Comparison of ENCODE assay signal across 11 cellular contexts in the genomic region with DNA sequence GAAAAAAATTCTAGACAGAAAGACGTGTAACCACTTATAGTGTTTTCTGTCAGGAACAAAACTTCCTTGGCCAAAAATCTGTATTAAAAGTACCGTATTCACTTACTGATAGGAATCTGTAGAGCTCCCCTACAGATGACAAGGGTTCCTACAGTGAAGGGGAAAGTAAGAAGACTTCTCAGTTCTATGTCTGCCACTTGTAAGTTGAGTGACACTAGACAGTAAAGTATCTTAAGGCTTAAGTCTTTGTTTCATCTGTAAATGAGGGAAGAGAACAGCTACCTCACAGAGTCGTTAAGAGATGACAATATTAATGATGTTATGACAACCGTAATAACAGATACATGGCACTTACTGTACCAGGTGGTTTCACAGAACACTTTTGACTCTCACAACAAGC. TPM values are rescaled to one million over a fixed set of nuclear protein-coding genes. Genes with fewer than 3 reads are reported as not detected.
DNase-seq lines count a peak whose midpoint lies in the region; ATAC-seq, FAIRE-seq and TF ChIP-seq lines count a peak whose summit lies in the region.
"Had no signal": no experiment of that assay in that cellular context is flagged by ENCODE, and none has a peak within 500 bp of the region (broad histone marks: within the 10 kb centered on the region; RNA-seq: fewer than 3 reads in every experiment).

No MANE protein-coding gene starts in this region.

- H2AFZ ChIP-seq in GM12878 (ENCODE audit: control insufficient read depth, low read depth, low read length) (no peak overlapping the region; the same call in 1 of the 2 replicates), H9 (ENCODE audit: low read length) (no peak overlapping the region)

- H3K23me2 ChIP-seq in H9 (ENCODE audit: insufficient read length, low read depth, low read length, poor library complexity, severe bottlenecking), result peaks cover 9% of the 10 kb centered on the region

- H3K4me3 Mint-ChIP-seq in H9, result no peak overlapping the region

- H3K4me3 ChIP-seq in BE2C (ENCODE audit: low read depth, low read length) (no peak overlapping the region), GM12878 (peak overlapping the region; percentile 39; the same call in 1 of the 2 replicates)
- H3K4me3 ChIP-seq: esophagus muscularis mucosa, prostate gland had no signal

- no peak overlapping the region for H4K91ac ChIP-seq in H9 (ENCODE audit: insufficient read length, low read depth, low read length)

- H4K5ac ChIP-seq in H9 (ENCODE audit: insufficient read length, low read depth, low read length), result no peak overlapping the region

- H3K4me1 ChIP-seq in BE2C (peaks cover 4% of the 10 kb centered on the region; the same call in 1 of the 2 replicates), GM12878 (ENCODE audit: control insufficient read depth, insufficient read depth, low read length) (peaks cover 13% of the 10 kb centered on the region), H9 (ENCODE audit: insufficient read depth, low read length) (no peaks in the 10 kb centered on the region)

- no peak overlapping the region for H3K18ac ChIP-seq in H9 (ENCODE audit: insufficient read length, low read depth, low read length)

- H3K56ac ChIP-seq in H9 (ENCODE audit: insufficient read length, low read depth, low read length), result no peak overlapping the region

- H3K4ac ChIP-seq in H9 (ENCODE audit: low read depth, low read length), result no peak overlapping the region

- H3K9ac ChIP-seq in GM12878 (ENCODE audit: control insufficient read depth, insufficient read depth, low read length) (peak overlapping the region; percentile 49; the same call in 1 of the 2 replicates), H9 (ENCODE audit: extremely low read depth, insufficient read length, low read length) (no peak overlapping the region)

- RAD21 ChIA-PET in GM12878 (lab: Charles Lee; ENCODE audit: unreplicated experiment), result interaction anchor here (0.6 to 5.9 kb wide), 33 partner anchors 9 to 431 kb away, joined by 3 to 70 read pairs (median 5); partner anchors contain the start of genes COPS4, LIN54 and PLAC8

- TF ChIP-seq CTCF in BE2C (IDR thresholded peaks at IDR 0.05; ENCODE audit: low read depth, low read length), result peak; percentile 2; the same call in 1 of the 2 replicates
- peak; percentile 8 to 35 (median 17); a peak in 2 of 6 replicates for TF ChIP-seq CTCF in GM12878 (IDR thresholded peaks at IDR 0.05 in 2 of 3, conservative IDR thresholded peaks at IDR 0.05 in 1 of 3; ENCODE audit: control insufficient read depth in 2 of 3, extremely low read depth in 1 of 3, insufficient read depth in 1 of 3, low read depth in 3 of 3, low read length in 3 of 3)
- no peak for TF ChIP-seq CTCF in H9 (conservative IDR thresholded peaks at IDR 0.05)

- no peak overlapping the region for H4K8ac ChIP-seq in H9 (replicated peaks; ENCODE audit: insufficient read length, low read depth, low read length)

- H2AK5ac ChIP-seq in H9 (ENCODE audit: insufficient read length, low read length), result no peak overlapping the region

- H3K36me3 Mint-ChIP-seq in H9 (ENCODE audit: insufficient read depth in 1 of 3, low read depth in 3 of 3), result peaks cover 0 to 8% (median 4%) of the 10 kb centered on the region in 3 experiments; a peak in 5 of 7 replicates

- 27% methylated on average over 4 of the region's 4 CpGs for WGBS in GM12878 (ENCODE audit: insufficient coverage, insufficient replicate concordance, low lambda C conversion rate, missing lambda C conversion rate)
- no CpG with 5 or more reads among the region's 4 CpGs for WGBS in H9 (ENCODE audit: extremely low coverage, insufficient read length, low lambda C conversion rate)

- H4K20me1 ChIP-seq in GM12878 (ENCODE audit: control insufficient read depth, insufficient read depth) (no peaks in the 10 kb centered on the region), H9 (ENCODE audit: control insufficient read depth, insufficient read depth, insufficient read length) (no peaks in the 10 kb centered on the region)

- H3K27me3 ChIP-seq in BE2C (no peaks in the 10 kb centered on the region), GM12878 (replicated peaks in 1 of 2; ENCODE audit: control insufficient read depth in 2 of 2, insufficient read depth in 2 of 2, low read length in 1 of 2) (no peaks in the 10 kb centered on the region), H9 (ENCODE audit: insufficient read depth, low read length) (no peaks in the 10 kb centered on the region; the same call in 1 of the 2 replicates)
- H3K27me3 ChIP-seq: esophagus muscularis mucosa had no signal

- in situ Hi-C loops in GM12878 (cut with MboI), result loop anchor here (5.0 kb wide), 1 partner anchor 389 kb away; the partner anchor contains the start of gene SEC31A
- in situ Hi-C loops in ACHN (cut with HindIII; ENCODE audit: low pct_ligation_motif_present, low pct_unique_long_range_greater_than_20kb, low sequenced_read_pairs), result no loop called here

- H3K14ac ChIP-seq in H9 (ENCODE audit: insufficient read depth, low read length), result no peak overlapping the region

- H3K79me1 ChIP-seq in H9 (ENCODE audit: insufficient read depth, low read depth, low read length, poor library complexity, severe bottlenecking), result no peaks in the 10 kb centered on the region

- peaks cover 16% of the 10 kb centered on the region for H3K27me3 Mint-ChIP-seq in H9 (ENCODE audit: low read depth)

- TF ChIP-seq EP300 in GM12878 (IDR thresholded peaks at IDR 0.05; ENCODE audit: borderline replicate concordance in 1 of 2, control insufficient read depth in 1 of 2, low read depth in 2 of 2, low read length in 2 of 2), result no peak

- no peak overlapping the region for H3K27ac Mint-ChIP-seq in H9
- H3K27ac Mint-ChIP-seq: activated CD8-positive, alpha-beta T cell treated with anti-CD3 and anti-CD28 coated beads, Interleukin-2, amount 10 ng/mL, durations not matched to agents 7 days and 5 days had no signal

- BruUV-seq in GM12878 (replicated peaks; lab: Mats Ljungman, UMichigan), result no TSS peak

- H2BK15ac ChIP-seq in H9 (ENCODE audit: low read depth, low read length), result no peak overlapping the region

- no peak overlapping the region for H2BK12ac ChIP-seq in H9 (ENCODE audit: insufficient read length, low read depth, low read length)

- SMC1A ChIA-PET in GM12878 (lab: Charles Lee; ENCODE audit: uncharacterized antibody, unreplicated experiment), result interaction anchor here (0.9 to 6.3 kb wide), 39 partner anchors 9 to 429 kb away, joined by 3 to 85 read pairs (median 5); partner anchors contain the start of genes COPS4 and THAP9

- no peak overlapping the region for H3K23ac ChIP-seq in H9 (ENCODE audit: insufficient read length, low read depth, low read length)

- no peak overlapping the region for H2BK5ac ChIP-seq in H9 (ENCODE audit: insufficient read length, low read length)

- no peak overlapping the region for H2BK120ac ChIP-seq in H9 (ENCODE audit: low read depth, low read length, poor library complexity, severe bottlenecking)

- intact Hi-C loops in GM12878 (cut with micrococcal nuclease; ENCODE audit: unreplicated experiment), result loop anchor here (5.0 to 10.0 kb wide), 4 partner anchors 176 to 817 kb away; partner anchors contain the start of genes HELQ, MRPS18C and THAP9

- H3K36me3 ChIP-seq in BE2C (peaks cover 7% of the 10 kb centered on the region), GM12878 (ENCODE audit: control insufficient read depth in 2 of 2, insufficient read depth in 2 of 2, low read length in 1 of 2) (peaks cover 2 to 4% of the 10 kb centered on the region in 2 experiments; a peak in 3 of 4 replicates)
- H3K36me3 ChIP-seq: prostate gland had no signal

- H3K27ac ChIP-seq in GM12878 (ENCODE audit: control insufficient read depth, insufficient read depth) (peak overlapping the region; percentile 68), H9 (ENCODE audit: insufficient read length, low read depth, low read length) (no peak overlapping the region)
- H3K27ac ChIP-seq: esophagus muscularis mucosa, prostate gland had no signal

- no peak overlapping the region for H3T11ph ChIP-seq in H9 (ENCODE audit: low read length)

- POLR2A ChIA-PET in GM12878 (lab: Charles Lee), result interaction anchor here (0.6 to 2.2 kb wide), 10 partner anchors 9 to 244 kb away, joined by 3 to 9 read pairs (median 3); no protein-coding TSS in a partner anchor

- CTCF ChIA-PET in GM12878 (lab: Yijun Ruan, JAX), result interaction anchor here (0.7 to 7.0 kb wide), 39 partner anchors 10 to 435 kb away, joined by 3 to 147 read pairs (median 7); partner anchors contain the start of genes COPS4, PLAC8 and THAP9

- H3K9me3 ChIP-seq in BE2C (no peaks in the 10 kb centered on the region), GM12878 (replicated peaks; ENCODE audit: control insufficient read depth, insufficient read depth, low read length) (no peaks in the 10 kb centered on the region), H9 (ENCODE audit: control insufficient read depth, low read depth, low read length) (no peaks in the 10 kb centered on the region)
- H3K9me3 ChIP-seq: esophagus muscularis mucosa, prostate gland had no signal

- 0 out of 2 replicates have a peak, but pooled peaks have one; percentile 13 for TF ChIP-seq RAD21 in GM12878 (IDR thresholded peaks at IDR 0.05; ENCODE audit: insufficient read depth, low read depth, low read length)

- no peak for TF ChIP-seq POLR2A in GM12892 (IDR thresholded peaks at IDR 0.05; ENCODE audit: low read depth, low read length)
- TF ChIP-seq POLR2A in GM12878 (IDR thresholded peaks at IDR 0.05; ENCODE audit: low read depth, low read length), result no peak

- H3K4me1 Mint-ChIP-seq in H9, result peaks cover 15 to 20% of the 10 kb centered on the region in 2 experiments

- H3K9me3 Mint-ChIP-seq in H9, result no peaks in the 10 kb centered on the region

- peak; percentile 64 for ATAC-seq in GM12878
- ATAC-seq: activated CD8-positive, alpha-beta T cell treated with anti-CD3 and anti-CD28 coated beads, Interleukin-2, amount 10 ng/mL, durations not matched to agents 7 days and 5 days had no signal

- DNase-seq in BE2C (no peak), GM12892 (ENCODE audit: insufficient read length) (no peak), NAMALWA (ENCODE audit: low spot score) (peak; percentile 47), GM12878 (ENCODE audit: low read depth, low spot score) (no peak), ecto neural progenitor cell (ENCODE audit: low spot score) (no peak), ACHN (no peak), retina (no peak), H9 (no peak)

- peak; percentile 83 for FAIRE-seq in GM12892 (lab: Jason Lieb, UNC)
- no peak for FAIRE-seq in GM12878 (lab: Jason Lieb, UNC)

- no peak overlapping the region for H2BK20ac ChIP-seq in H9 (ENCODE audit: low read depth, low read length, poor library complexity, severe bottlenecking)

- peak overlapping the region; percentile 90 for H3K4me2 ChIP-seq in GM12878 (ENCODE audit: control insufficient read depth, insufficient read depth)
- H3K4me2 ChIP-seq in H9 (ENCODE audit: insufficient read depth, insufficient read length, low read length), result no peak overlapping the region

- H3K79me2 ChIP-seq in GM12878 (ENCODE audit: control insufficient read depth, insufficient read depth, low read length), result peaks cover 38% of the 10 kb centered on the region
- no peaks in the 10 kb centered on the region for H3K79me2 ChIP-seq in H9 (ENCODE audit: insufficient read depth, low read length)

RNA-seq across cellular contexts. Expression of gene COQ2, which starts 3.3 kb away (rescaled TPM):
- 4.2 TPM for polyA plus RNA-seq in BE2C (2012; ENCODE audit: insufficient read depth, insufficient read length, low read depth)
- polyA plus RNA-seq in GM12892 (2012; ENCODE audit: missing spikeins), result 5.2 TPM
- total RNA-seq in GM12878 (2013; cell fraction: nucleolus; rRNA removed), result 5.8 and 6.1 TPM in 2 replicates
- total RNA-seq in GM12878 (2014; rRNA removed) (15.5 and 16.9 TPM in 2 replicates), GM12878 (2014; rRNA removed; fragmentation: Illumina TruSeq; extraction: Trizol) (19.0 and 20.5 TPM in 2 replicates), GM12878 (2021) (15.8 and 17.7 TPM in 2 replicates), H9 (2021) (19.8 and 19.9 TPM in 2 replicates)
- 2.1 TPM for polyA plus RNA-seq in GM12878 (2011; ENCODE audit: low read depth)
- polyA plus RNA-seq in GM12878 (2011; rRNA removed) (33.6 and 38.4 TPM in 2 replicates), GM12878 (2014; fragmentation: Illumina TruSeq; extraction: Trizol) (22.0 and 26.9 TPM in 2 replicates), GM12878 (2014; fragmentation: Nextera tagmentation; extraction: Ambion mirVana) (10 to 100 TPM in 1 of 2 experiments, 1 to 10 TPM in 1; 5.0 to 11.2 TPM), GM12878 (2014; rRNA removed) (17.1 and 17.5 TPM in 2 replicates), GM12878 (2016; fragmentation: Nextera tagmentation; extraction: Ambion mirVana) (10 to 100 TPM; 43.1 to 46.7 TPM)
- 20.9 and 21.6 TPM in 2 replicates for polyA plus RNA-seq in GM12878 (2011; cell fraction: cytosol; rRNA removed)
- 12.3 and 16.4 TPM in 2 replicates for polyA plus RNA-seq in GM12878 (2011; cell fraction: nucleus; rRNA removed)
- polyA plus RNA-seq in GM12878 (2012), result 3.5 and 5.3 TPM in 2 replicates
- polyA minus RNA-seq in GM12878 (2011; rRNA and poly(A)+ RNA removed), result 20.9 and 21.5 TPM in 2 replicates
- polyA minus RNA-seq in GM12878 (2011; cell fraction: cytosol; rRNA and poly(A)+ RNA removed), result 10.8 and 11.2 TPM in 2 replicates
- polyA minus RNA-seq in GM12878 (2011; cell fraction: nucleus; rRNA and poly(A)+ RNA removed), result 10.2 and 19.6 TPM in 2 replicates

RNA-seq across cellular contexts. Expression of gene HPSE, which starts 53.3 kb away (rescaled TPM):
- 0.20 TPM for polyA plus RNA-seq in BE2C (2012; ENCODE audit: insufficient read depth, insufficient read length, low read depth)
- 0.30 TPM for polyA plus RNA-seq in GM12892 (2012; ENCODE audit: missing spikeins)
- total RNA-seq in GM12878 (2013; cell fraction: nucleolus; rRNA removed), result not detected in 2 replicates
- total RNA-seq in GM12878 (2014; rRNA removed), result 0.44 and 0.51 TPM in 2 replicates
- total RNA-seq in GM12878 (2014; rRNA removed; fragmentation: Illumina TruSeq; extraction: Trizol), result 0.40 and 0.55 TPM in 2 replicates
- 0.67 and 0.85 TPM in 2 replicates for total RNA-seq in GM12878 (2021)
- 0.10 TPM for polyA plus RNA-seq in GM12878 (2011; ENCODE audit: low read depth)
- 0.60 and 0.98 TPM in 2 replicates for polyA plus RNA-seq in GM12878 (2011; rRNA removed)
- polyA plus RNA-seq in GM12878 (2011; cell fraction: cytosol; rRNA removed), result 0.37 and 0.48 TPM in 2 replicates
- 0.35 and 0.39 TPM in 2 replicates for polyA plus RNA-seq in GM12878 (2011; cell fraction: nucleus; rRNA removed)
- 0.22 and 0.39 TPM in 2 replicates for polyA plus RNA-seq in GM12878 (2012)
- polyA plus RNA-seq in GM12878 (2014; fragmentation: Illumina TruSeq; extraction: Trizol), result 0.51 and 0.65 TPM in 2 replicates
- under 1 TPM; 0.16 to 0.29 TPM for polyA plus RNA-seq in GM12878 (2014; fragmentation: Nextera tagmentation; extraction: Ambion mirVana)
- 0.47 and 0.56 TPM in 2 replicates for polyA plus RNA-seq in GM12878 (2014; rRNA removed)
- under 1 TPM; 0.88 to 0.89 TPM for polyA plus RNA-seq in GM12878 (2016; fragmentation: Nextera tagmentation; extraction: Ambion mirVana)
- 0.88 and 1.0 TPM in 2 replicates for polyA minus RNA-seq in GM12878 (2011; rRNA and poly(A)+ RNA removed)
- 0.27 TPM in 1 of 2 replicates, not detected in the other for polyA minus RNA-seq in GM12878 (2011; cell fraction: cytosol; rRNA and poly(A)+ RNA removed)
- polyA minus RNA-seq in GM12878 (2011; cell fraction: nucleus; rRNA and poly(A)+ RNA removed), result 0.12 and 0.38 TPM in 2 replicates
- total RNA-seq in H9 (2021), result 1.5 and 2.0 TPM in 2 replicates
